Comparison of ENCODE assay signal across 17 cellular contexts in the genomic region with DNA sequence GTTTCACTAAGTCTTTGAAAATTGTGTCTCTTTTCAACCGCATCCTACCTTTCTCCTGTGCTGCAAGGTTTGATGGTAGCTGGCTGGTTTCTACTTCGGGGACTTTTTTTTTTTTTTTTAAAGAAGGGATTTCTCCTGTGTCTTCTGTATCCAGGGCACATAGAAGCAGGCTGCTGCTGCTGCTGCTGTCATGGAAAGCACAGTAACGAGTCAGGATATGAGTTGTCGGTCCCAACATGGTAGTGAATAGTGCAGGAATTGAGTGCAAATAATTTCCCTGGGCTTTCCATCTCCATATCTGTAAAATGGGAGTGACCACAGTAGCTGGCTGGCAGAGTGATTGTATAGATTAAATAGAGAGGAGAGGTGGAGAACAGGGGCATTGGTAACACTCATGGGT.
DNase-seq lines count a peak whose midpoint lies in the region; ATAC-seq and TF ChIP-seq lines count a peak whose summit lies in the region.
"Had no signal": no experiment of that assay in that cellular context is flagged by ENCODE, and none has a peak within 500 bp of the region (broad histone marks: within the 10 kb centered on the region; RNA-seq: fewer than 3 reads in every experiment).

No MANE protein-coding gene starts in this region.

- H3K4me1 Mint-ChIP-seq in HFFc6 (ENCODE audit: low read depth) (peaks cover 65% of the 10 kb centered on the region), chondrocyte (ENCODE audit: low read depth) (peaks cover 64% of the 10 kb centered on the region)
- H3K4me1 Mint-ChIP-seq: CD8-positive, alpha-beta memory T cell had no signal

- H3K27ac ChIP-seq in ACC112 (ENCODE audit: low read depth, low read length): peak overlapping the region; percentile 99
- H3K27ac ChIP-seq: 22Rv1, BLaER1, HL-60 had no signal

- H3K79me2 ChIP-seq in ACC112 (ENCODE audit: control insufficient read depth, insufficient read depth, low read length, unreplicated experiment): peaks cover 55% of the 10 kb centered on the region

- no peaks in the 10 kb centered on the region for H3K36me3 ChIP-seq in ACC112 (ENCODE audit: insufficient read depth, low read length)
- H3K36me3 ChIP-seq: BLaER1 had no signal

- H3K27me3 Mint-ChIP-seq in HFFc6 (ENCODE audit: insufficient read depth): peaks cover 2% of the 10 kb centered on the region; the same call in 1 of the 2 replicates
- H3K27me3 Mint-ChIP-seq in chondrocyte (ENCODE audit: low read depth): no peaks in the 10 kb centered on the region

- H3K36me3 Mint-ChIP-seq in HFFc6 (ENCODE audit: low read depth) (no peaks in the 10 kb centered on the region), chondrocyte (ENCODE audit: low read depth) (no peaks in the 10 kb centered on the region)
- H3K36me3 Mint-ChIP-seq: CD8-positive, alpha-beta memory T cell had no signal

- intact Hi-C loops in sciatic nerve (cut with DNase I): no loop called here

- no peak overlapping the region for H3K4me3 ChIP-seq in ACC112 (ENCODE audit: low read depth, low read length)
- H3K4me3 ChIP-seq: BLaER1, K562 had no signal

- TF ChIP-seq CTCF in HFFc6 (IDR thresholded peaks at IDR 0.05) (no peak), chondrocyte (IDR thresholded peaks at IDR 0.05) (no peak)

- ATAC-seq in HG03045 (IDR thresholded peaks at IDR 0.05; ENCODE audit: unreplicated experiment) (no peak), left lobe of liver (no peak), sciatic nerve (no peak)
- ATAC-seq: K562 had no signal

- H3K27ac Mint-ChIP-seq in HFFc6: 0 out of 2 replicates have a peak overlapping the region, but pooled peaks have one; percentile 4
- peak overlapping the region; percentile 50 for H3K27ac Mint-ChIP-seq in chondrocyte (ENCODE audit: unreplicated experiment)
- H3K27ac Mint-ChIP-seq: CD8-positive, alpha-beta memory T cell had no signal

- H3K27me3 ChIP-seq in ACC112 (ENCODE audit: insufficient read depth, low read length): no peaks in the 10 kb centered on the region
- H3K27me3 ChIP-seq: BLaER1 had no signal

- no peaks in the 10 kb centered on the region for H3K9me3 Mint-ChIP-seq in HFFc6
- no peaks in the 10 kb centered on the region for H3K9me3 Mint-ChIP-seq in chondrocyte (ENCODE audit: low read depth)
- H3K9me3 Mint-ChIP-seq: CD8-positive, alpha-beta memory T cell had no signal

- no peak for DNase-seq in HFFc6
- DNase-seq in chondrocyte (ENCODE audit: low spot score): no peak
- peak; percentile 21 for DNase-seq in islet precursor cell
- no peak for DNase-seq in left lobe of liver (ENCODE audit: low spot score)
- DNase-seq in activated CD4-positive, alpha-beta T cell treated with anti-CD3 and anti-CD28 coated beads for 4 hours: no peak
- DNase-seq in sciatic nerve (ENCODE audit: low spot score): no peak
- DNase-seq: AML-193; Caco-2; CD8-positive, alpha-beta memory T cell; DND-41; H7 had no signal

- no peak overlapping the region for H3K4me3 Mint-ChIP-seq in HFFc6
- H3K4me3 Mint-ChIP-seq in chondrocyte (ENCODE audit: unreplicated experiment): no peak overlapping the region
- H3K4me3 Mint-ChIP-seq: CD8-positive, alpha-beta memory T cell had no signal

- no peak overlapping the region for H2AFZ ChIP-seq in ACC112 (ENCODE audit: low read length, unreplicated experiment)

- H3K4me1 ChIP-seq in ACC112 (ENCODE audit: control insufficient read depth, insufficient read depth, low read length, unreplicated experiment): peaks cover 55% of the 10 kb centered on the region
- H3K4me1 ChIP-seq: Caco-2 had no signal
